In the genomic region with DNA sequence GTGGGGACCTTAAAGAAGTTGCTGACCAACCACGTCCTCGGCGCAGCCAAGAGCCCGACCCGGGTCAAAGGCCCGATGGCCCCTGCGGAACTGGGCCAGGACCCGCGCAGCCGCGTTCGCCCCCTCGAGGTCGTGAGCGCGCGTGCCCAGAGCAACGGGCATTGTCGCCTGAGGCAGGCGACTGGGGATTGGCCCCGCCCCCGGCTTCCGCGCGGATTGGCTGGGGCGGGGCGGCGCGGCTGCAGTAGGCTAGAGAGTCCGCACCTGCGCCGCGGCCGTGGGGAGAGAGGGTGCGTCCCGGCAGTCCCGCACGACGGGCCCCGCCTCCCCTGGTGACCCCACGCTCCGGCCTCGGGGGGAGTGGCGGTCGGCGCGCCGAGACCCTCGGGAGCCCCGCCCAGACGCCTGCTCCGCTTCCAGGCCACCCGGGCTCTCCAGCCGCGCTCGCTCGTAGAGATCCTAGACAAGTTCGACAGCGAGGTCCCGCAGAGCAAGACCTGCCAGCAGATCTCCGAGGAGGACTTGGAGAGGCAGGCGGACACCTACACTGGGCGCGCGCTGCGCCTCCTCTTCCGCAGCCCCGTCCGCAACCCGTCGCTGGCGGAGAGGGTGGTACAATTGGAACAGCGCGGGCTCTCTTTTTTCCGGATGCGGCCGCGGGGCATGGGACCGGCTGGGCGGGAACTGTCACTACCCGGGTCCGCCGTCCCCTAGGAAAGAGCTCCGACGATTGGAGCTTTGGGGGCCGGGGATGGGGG, we compare ENCODE assay signal across 8 cellular contexts. TPM values are rescaled to one million over a fixed set of nuclear protein-coding genes. Genes with fewer than 3 reads are reported as not detected.
DNase-seq lines count a peak whose midpoint lies in the region; ATAC-seq and TF ChIP-seq lines count a peak whose summit lies in the region.

No MANE protein-coding gene starts in this region.

- H3K4me3 ChIP-seq in prostate gland (peak overlapping the region; percentile 24 to 41), uterus (peak overlapping the region; percentile 23 to 24)

- H3K36me3 Mint-ChIP-seq in glutamatergic neuron (ENCODE audit: unreplicated experiment), result no peaks in the 10 kb centered on the region

- DNase-seq in DMS114 treated with DMSO at 0.1 percent for 48 hours (lab: John Stamatoyannopoulos, UW; ENCODE audit: unreplicated experiment), result peak; percentile 44
- peak; percentile 75 to 79 for DNase-seq in Kasumi-1 (lab: John Stamatoyannopoulos, UW)
- DNase-seq in RPMI8226, result peak; percentile 79
- peak; percentile 70 for DNase-seq in activated T-helper 9 cell treated with anti-CD3 and anti-CD28 coated beads, Interleukin-2, amount 50 U/mL, for 16 hours (ENCODE audit: low read depth)
- DNase-seq in glutamatergic neuron, result peak; percentile 84
- peak; percentile 49 for DNase-seq in prostate gland (ENCODE audit: low spot score)
- no peak for DNase-seq in uterus

- H3K27ac ChIP-seq in prostate gland (no peak overlapping the region), uterus (no peak overlapping the region)

- peak overlapping the region; percentile 86 for H3K4me3 Mint-ChIP-seq in glutamatergic neuron (ENCODE audit: unreplicated experiment)

- WGBS in prostate gland, result 2% methylated on average over 63 of the region's 86 CpGs

- peaks cover 4% of the 10 kb centered on the region for H3K9me3 Mint-ChIP-seq in glutamatergic neuron (ENCODE audit: unreplicated experiment)

- intact Hi-C loops in prostate gland (cut with DNase I), result no loop called here
- intact Hi-C loops in uterus (cut with DNase I; ENCODE audit: low total_unique reads), result no loop called here

- peak; percentile 16 for TF ChIP-seq POLR2A in prostate gland (IDR thresholded peaks at IDR 0.05)
- TF ChIP-seq POLR2A in uterus (IDR thresholded peaks at IDR 0.05), result peak in 1 of 2 donors; percentile 16

- TF ChIP-seq CTCF in glutamatergic neuron (IDR thresholded peaks at IDR 0.05; ENCODE audit: partially characterized antibody, unreplicated experiment) (peak; percentile 21), prostate gland (IDR thresholded peaks at IDR 0.05) (peak in 1 of 4 experiments; percentile 26), uterus (IDR thresholded peaks at IDR 0.05) (no peak)

- H3K36me3 ChIP-seq in prostate gland (no peaks in the 10 kb centered on the region), uterus (no peaks in the 10 kb centered on the region)

- peaks cover 5% of the 10 kb centered on the region for H3K27me3 Mint-ChIP-seq in glutamatergic neuron (ENCODE audit: unreplicated experiment)

- ATAC-seq in GM21423 (IDR thresholded peaks at IDR 0.05; ENCODE audit: unreplicated experiment), result peak; percentile 66

- H3K9me3 ChIP-seq in prostate gland (no peaks in the 10 kb centered on the region), uterus (no peaks in the 10 kb centered on the region)

- H3K4me1 Mint-ChIP-seq in glutamatergic neuron (ENCODE audit: low read depth, unreplicated experiment), result no peaks in the 10 kb centered on the region

- peak overlapping the region; percentile 73 for H3K27ac Mint-ChIP-seq in glutamatergic neuron (ENCODE audit: unreplicated experiment)

- H3K4me1 ChIP-seq in prostate gland (replicated peaks) (no peaks in the 10 kb centered on the region), uterus (no peaks in the 10 kb centered on the region)

- no peaks in the 10 kb centered on the region for H3K27me3 ChIP-seq in prostate gland (replicated peaks; ENCODE audit: insufficient read depth)
- H3K27me3 ChIP-seq in uterus, result peaks cover 0 to 8% of the 10 kb centered on the region in 2 donors

RNA-seq across cellular contexts. Expression of gene PPIL2, which starts 8.3 kb away (rescaled TPM):
- total RNA-seq in glutamatergic neuron (ENCODE audit: unreplicated experiment) (61.6 TPM), prostate gland (10 to 100 TPM; 45.4 to 63.2 TPM), uterus (10 to 100 TPM in 2 of 4 donors, 1 to 10 TPM in 2; 5.6 to 37.9 (median 15.3) TPM)

RNA-seq across cellular contexts. Expression of gene SDF2L1, which starts 15.4 kb away (rescaled TPM):
- total RNA-seq in glutamatergic neuron (ENCODE audit: unreplicated experiment), result 24.0 TPM
- 10 to 100 TPM; 30.5 to 87.2 TPM for total RNA-seq in prostate gland
- total RNA-seq in uterus, result 10 to 100 TPM in 2 of 4 donors, 1 to 10 TPM in 2; 1.8 to 22.4 (median 11.3) TPM

RNA-seq across cellular contexts. Expression of gene CCDC116, which starts 25.0 kb away (rescaled TPM):
- total RNA-seq in glutamatergic neuron (ENCODE audit: unreplicated experiment), result 0.71 TPM
- 1 to 10 TPM in 1 of 2 donors, under 1 TPM in 1; 0.27 to 3.1 TPM for total RNA-seq in prostate gland
- 1 to 10 TPM in 2 of 4 donors, not detected in 2; 1.5 to 3.5 TPM for total RNA-seq in uterus

RNA-seq across cellular contexts. Expression of gene YDJC, which starts 27.7 kb away (rescaled TPM):
- total RNA-seq in glutamatergic neuron (ENCODE audit: unreplicated experiment) (10.3 TPM), prostate gland (10 to 100 TPM; 44.9 to 74.1 TPM), uterus (10 to 100 TPM; 10.9 to 42.5 (median 16.0) TPM)

Comparison
In these comparisons a context has a peak if more than half of its experiments do, and no peak if none do; other contexts are left out.
1. DNase-seq: peak in DMS114 treated with DMSO at 0.1 percent for 48 hours (single experiment), Kasumi-1 (2 of 2), RPMI8226 (single experiment), activated T-helper 9 cell treated with anti-CD3 and anti-CD28 coated beads, Interleukin-2, amount 50 U/mL, for 16 hours (single experiment), glutamatergic neuron (single experiment) and prostate gland (single experiment); none in uterus (0 of 2).